ENCODE assay signal across 10 cellular contexts in the genomic region with DNA sequence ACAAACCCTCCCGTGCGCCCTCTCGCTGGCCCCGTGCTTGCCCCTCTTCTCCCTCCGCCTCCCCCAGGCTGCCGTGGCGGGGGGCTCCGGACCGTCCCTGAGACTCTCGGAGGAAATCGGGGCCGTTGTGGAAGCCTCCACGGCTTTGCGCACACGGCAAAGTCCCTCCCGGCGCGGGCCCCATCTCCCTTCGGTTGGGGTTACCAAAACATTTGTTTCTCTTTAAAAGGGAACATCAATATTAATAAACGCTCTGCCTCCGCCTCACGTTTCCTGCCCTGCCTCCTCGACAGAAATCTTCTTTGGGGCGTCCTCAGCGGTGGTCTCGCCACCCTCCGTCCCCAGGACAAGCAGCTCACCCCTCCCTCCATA. TPM values are rescaled to one million over a fixed set of nuclear protein-coding genes. Genes with fewer than 3 reads are reported as not detected.
DNase-seq lines count a peak whose midpoint lies in the region; ATAC-seq and TF ChIP-seq lines count a peak whose summit lies in the region.
"Had no signal": no experiment of that assay in that cellular context is flagged by ENCODE, and none has a peak within 500 bp of the region (broad histone marks: within the 10 kb centered on the region; RNA-seq: fewer than 3 reads in every experiment).

No MANE protein-coding gene starts in this region.

- no peak for TF ChIP-seq CTCF in AG10803 (conservative IDR thresholded peaks at IDR 0.05; ENCODE audit: low read length)
- TF ChIP-seq CTCF in GM13977 (IDR thresholded peaks at IDR 0.05; ENCODE audit: extremely low read depth, insufficient read depth, missing control alignments), result no peak

- no peak overlapping the region for H3K27ac ChIP-seq in duodenal mucosa (ENCODE audit: low read depth, low read length)

- peaks cover 68 to 70% of the 10 kb centered on the region in 2 donors for H3K27me3 Mint-ChIP-seq in natural killer cell treated with Interleukin-12 subunit alpha and Interleukin-12 subunit beta and Interleukin-15 and Interleukin-18, amount 100 ng/mL, for 72 hours

- H3K4me3 Mint-ChIP-seq in natural killer cell treated with Interleukin-12 subunit alpha and Interleukin-12 subunit beta and Interleukin-15 and Interleukin-18, amount 100 ng/mL, for 72 hours, result peak overlapping the region; percentile 44

- H3K4me3 ChIP-seq in AG10803 (ENCODE audit: low read length) (peak overlapping the region; percentile 58), H7 (ENCODE audit: insufficient read depth, low read depth, low read length) (no peak overlapping the region), duodenal mucosa (ENCODE audit: low read depth in 1 of 2, low read length in 2 of 2) (peak overlapping the region; percentile 13 to 36)

- no peaks in the 10 kb centered on the region for H3K9me3 ChIP-seq in duodenal mucosa (ENCODE audit: control insufficient read depth in 1 of 2, low read length in 2 of 2)

- in situ Hi-C loops in GM13977 (cut with MboI; ENCODE audit: low pct_unique_long_range_greater_than_20kb, low sequenced_read_pairs, unreplicated experiment), result loop anchor here (25.0 kb wide), 1 partner anchor 233 kb away; no protein-coding TSS in a partner anchor

- no peak for ATAC-seq in natural killer cell treated with Interleukin-12 subunit alpha and Interleukin-12 subunit beta and Interleukin-15 and Interleukin-18, amount 100 ng/mL, for 72 hours

- peaks cover 4% of the 10 kb centered on the region for H3K9me3 Mint-ChIP-seq in natural killer cell treated with Interleukin-12 subunit alpha and Interleukin-12 subunit beta and Interleukin-15 and Interleukin-18, amount 100 ng/mL, for 72 hours

- no peak overlapping the region for H3K9ac ChIP-seq in duodenal mucosa (ENCODE audit: low read depth in 1 of 2, low read length in 2 of 2)

- H3K36me3 Mint-ChIP-seq in natural killer cell treated with Interleukin-12 subunit alpha and Interleukin-12 subunit beta and Interleukin-15 and Interleukin-18, amount 100 ng/mL, for 72 hours, result peaks cover 22% of the 10 kb centered on the region

- H3K27ac Mint-ChIP-seq in natural killer cell treated with Interleukin-12 subunit alpha and Interleukin-12 subunit beta and Interleukin-15 and Interleukin-18, amount 100 ng/mL, for 72 hours, result no peak overlapping the region

- H3K4me1 ChIP-seq in duodenal mucosa (ENCODE audit: control insufficient read depth in 1 of 2, insufficient read depth in 2 of 2, low read length in 2 of 2), result peaks cover 13 to 19% of the 10 kb centered on the region in 2 donors

- DNase-seq in AG10803 (ENCODE audit: low read depth) (no peak), H7 (peak; percentile 51), NCI-H1694 (lab: John Stamatoyannopoulos, UW) (no peak), GM13977 (ENCODE audit: low spot score) (no peak), NCI-H1105 treated with DMSO at 0.1 percent for 48 hours (lab: John Stamatoyannopoulos, UW) (no peak), NCI-H524 treated with DMSO at 0.1 percent for 48 hours (lab: John Stamatoyannopoulos, UW) (no peak)
- no peak for DNase-seq in natural killer cell treated with Interleukin-12 subunit alpha and Interleukin-12 subunit beta and Interleukin-15 and Interleukin-18, amount 100 ng/mL, for 72 hours (ENCODE audit: low spot score)
- DNase-seq: NCI-H774 had no signal

- H3K4me1 Mint-ChIP-seq in natural killer cell treated with Interleukin-12 subunit alpha and Interleukin-12 subunit beta and Interleukin-15 and Interleukin-18, amount 100 ng/mL, for 72 hours (ENCODE audit: low read depth in 2 of 2), result peaks cover 10 to 27% of the 10 kb centered on the region in 2 donors

- H3K27me3 ChIP-seq in H7 (ENCODE audit: control insufficient read depth, insufficient read depth, low read length) (peaks cover 94% of the 10 kb centered on the region), duodenal mucosa (ENCODE audit: control insufficient read depth in 1 of 2, insufficient read depth in 2 of 2, low read length in 2 of 2) (peaks cover 94 to 99% of the 10 kb centered on the region in 2 donors)

- no peaks in the 10 kb centered on the region for H3K36me3 ChIP-seq in H7 (replicated peaks; ENCODE audit: control insufficient read depth, insufficient read depth, low read length)
- no peaks in the 10 kb centered on the region for H3K36me3 ChIP-seq in duodenal mucosa (ENCODE audit: control insufficient read depth in 1 of 2, insufficient read depth in 2 of 2, low read length in 2 of 2)

RNA-seq across cellular contexts. Expression of a gene that starts 3.8 kb away (rescaled TPM):
- not detected in 2 replicates for total RNA-seq in H7 (2014; rRNA removed; shearing (Covaris generic))
- total RNA-seq in natural killer cell treated with Interleukin-12 subunit alpha and Interleukin-12 subunit beta and Interleukin-15 and Interleukin-18, amount 100 ng/mL, for 72 hours, result not detected
- total RNA-seq: T-helper 2 cell treated with Interferon-gamma antibody and Interleukin-4, amounts not matched to agents 100 ng/mL and 5 ng/mL, for 36 hours had no signal
